8 cellular contexts compared by ENCODE assay signal in the genomic region with DNA sequence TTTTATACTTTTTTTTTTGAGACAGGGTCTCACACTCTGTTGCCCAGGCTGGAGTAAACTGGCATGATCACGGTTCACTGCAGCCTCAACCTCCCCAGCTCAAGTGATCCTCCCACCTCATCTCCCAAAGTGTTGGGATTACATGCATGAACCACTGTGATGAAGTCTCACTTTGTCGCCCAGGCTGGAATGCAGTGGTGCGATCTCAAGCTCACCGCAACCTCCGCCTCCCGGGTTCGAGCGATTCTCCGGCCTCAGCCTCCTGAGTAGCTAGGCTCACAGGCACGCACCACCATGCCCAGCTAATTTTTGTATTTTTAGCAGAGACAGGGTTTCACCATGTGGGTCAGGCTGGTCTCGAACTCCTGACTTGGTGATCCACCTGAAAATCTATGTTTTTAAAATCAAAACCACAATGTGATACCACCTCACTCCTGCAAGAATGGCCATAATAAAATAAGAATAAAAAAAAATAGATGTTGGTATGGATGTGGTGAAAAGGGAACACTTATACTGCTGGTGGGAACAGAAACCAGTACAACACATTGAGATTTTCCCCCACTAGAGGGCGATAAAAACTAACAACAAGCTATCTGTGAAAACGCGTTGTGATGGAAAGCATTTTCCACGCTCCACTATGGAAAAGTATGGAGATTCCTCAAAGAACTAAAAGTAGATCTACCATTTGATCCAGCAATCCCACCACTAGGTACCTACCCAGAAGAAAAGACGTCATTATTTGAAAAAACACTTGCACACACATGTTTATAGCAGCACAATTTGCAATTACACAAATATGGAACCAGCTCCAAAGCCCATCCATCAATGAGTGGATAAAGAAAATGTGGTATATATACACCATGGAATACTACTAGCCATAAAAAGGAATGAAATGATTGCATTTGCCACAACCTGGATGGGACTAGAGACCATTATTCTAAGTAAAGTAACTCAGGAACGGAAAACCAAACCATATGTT. TPM values are rescaled to one million over a fixed set of nuclear protein-coding genes. Genes with fewer than 3 reads are reported as not detected.
DNase-seq lines count a peak whose midpoint lies in the region; ATAC-seq, FAIRE-seq and TF ChIP-seq lines count a peak whose summit lies in the region.

No MANE protein-coding gene starts in this region.

- no peak for ATAC-seq in heart left ventricle
- no peak for ATAC-seq in right cardiac atrium
- peak; percentile 74 for ATAC-seq in K562
- ATAC-seq in HG03175 (IDR thresholded peaks at IDR 0.05; ENCODE audit: unreplicated experiment): no peak
- ATAC-seq in GM18873 (IDR thresholded peaks at IDR 0.05; ENCODE audit: low FRiP score, unreplicated experiment): no peak

- TF ChIP-seq CTCF in heart left ventricle (IDR thresholded peaks at IDR 0.05): peak; percentile 55 to 74 (median 66)
- TF ChIP-seq CTCF in K562 (IDR thresholded peaks at IDR 0.05 in 2 of 3, conservative IDR thresholded peaks at IDR 0.05 in 1 of 3; ENCODE audit: insufficient read depth in 2 of 3, low read depth in 1 of 3, low read length in 3 of 3): peak; percentile 33 to 71 (median 53); a peak in 5 of 6 replicates

- H3K9me3 ChIP-seq in heart left ventricle (no peaks in the 10 kb centered on the region), right cardiac atrium (ENCODE audit: control insufficient read depth, low read length) (no peaks in the 10 kb centered on the region), K562 (replicated peaks; ENCODE audit: control insufficient read depth, insufficient read depth, low read depth, low read length) (no peaks in the 10 kb centered on the region)

- no peak overlapping the region for H2AFZ ChIP-seq in K562 (ENCODE audit: low read depth, low read length)

- POLR2A ChIA-PET in K562 (lab: Yijun Ruan, JAX): interaction anchor here (0.6 to 0.7 kb wide), 3 partner anchors 8 to 1126 kb away, joined by 3 to 5 read pairs (median 3); no protein-coding TSS in a partner anchor

- H3K36me3 ChIP-seq in heart left ventricle (peaks cover 0 to 79% (median 62%) of the 10 kb centered on the region in 9 donors), K562 (ENCODE audit: control insufficient read depth, insufficient read depth, low read length) (peaks cover 84% of the 10 kb centered on the region)

- H4K20me1 ChIP-seq in K562 (replicated peaks; ENCODE audit: control insufficient read depth, insufficient read depth, low read length): no peaks in the 10 kb centered on the region; the same call in 1 of the 2 replicates

- H3K9ac ChIP-seq in K562 (ENCODE audit: insufficient read depth in 1 of 2, low read depth in 2 of 2, low read length in 2 of 2): no peak overlapping the region

- 65 to 72% (median 66%) methylated on average over 17 of the region's 17 CpGs for WGBS in heart left ventricle, 4 donors
- 66% methylated on average over 17 of the region's 17 CpGs for WGBS in right cardiac atrium
- 64% methylated on average over 17 of the region's 17 CpGs for WGBS in K562 (ENCODE audit: insufficient coverage, low coverage, missing lambda C conversion rate)

- no peak overlapping the region for H3K27ac ChIP-seq in heart left ventricle
- H3K27ac ChIP-seq in right cardiac atrium (ENCODE audit: low read length): no peak overlapping the region
- H3K27ac ChIP-seq in K562 (ENCODE audit: extremely low read depth, low read depth, low read length): no peak overlapping the region

- TF ChIP-seq POLR2A in heart left ventricle (IDR thresholded peaks at IDR 0.05) (no peak), K562 (conservative IDR thresholded peaks at IDR 0.05) (no peak)

- no peak for TF ChIP-seq EP300 in K562 (IDR thresholded peaks at IDR 0.05; ENCODE audit: low read length)

- H3K4me1 ChIP-seq in heart left ventricle (peaks cover 0 to 11% (median 0%) of the 10 kb centered on the region in 12 donors), right cardiac atrium (ENCODE audit: control insufficient read depth, insufficient read depth, low read length) (peaks cover 3% of the 10 kb centered on the region), K562 (replicated peaks in 1 of 2; ENCODE audit: control insufficient read depth in 2 of 2, insufficient read depth in 2 of 2, low read length in 2 of 2) (peaks cover 0 to 3% of the 10 kb centered on the region in 2 experiments; a peak in 1 of 5 replicates)

- intact Hi-C loops in heart left ventricle (cut with DNase I): loop anchor here in 3 of 10 donors (5.0 to 10.0 kb wide), 3 partner anchors 39 to 1231 kb away; no protein-coding TSS in a partner anchor
- intact Hi-C loops in right cardiac atrium (cut with DNase I): loop anchor here in 1 of 4 donors (10.0 kb wide), 1 partner anchor 101 kb away; no protein-coding TSS in a partner anchor
- intact Hi-C loops in K562 (cut with micrococcal nuclease): no loop called here

- FAIRE-seq in K562 (lab: Jason Lieb, UNC): peak; percentile 70

- no peak overlapping the region for H3K4me2 ChIP-seq in K562 (ENCODE audit: insufficient read depth, low read length)

- no peaks in the 10 kb centered on the region; the same call in 2 of the 3 replicates for H3K79me2 ChIP-seq in K562 (ENCODE audit: control insufficient read depth, insufficient read depth, low read length)

- BruUV-seq in K562 (replicated peaks; lab: Mats Ljungman, UMichigan): no TSS peak

- H3K4me3 ChIP-seq in heart left ventricle: no peak overlapping the region
- no peak overlapping the region for H3K4me3 ChIP-seq in right cardiac atrium (ENCODE audit: low read length)
- no peak overlapping the region for H3K4me3 ChIP-seq in K562

- DNase-seq in heart left ventricle (peak in 1 of 5 donors; percentile 7), right cardiac atrium (no peak), NCI-H1417 treated with DMSO at 0.1 percent for 48 hours (lab: John Stamatoyannopoulos, UW) (peak; percentile 53), K562 (ENCODE audit: extremely low read depth in 1 of 4, low spot score in 3 of 4) (peak; percentile 41 to 61 (median 46)), left kidney (ENCODE audit: low read depth, low spot score) (peak; percentile 70)
- no peak for DNase-seq in stimulated activated CD4-positive, alpha-beta T cell treated with anti-CD3 and anti-CD28 coated beads, Interleukin-15, amount 100 ng/mL, for 24 hours

- no peaks in the 10 kb centered on the region for H3K27me3 ChIP-seq in heart left ventricle
- H3K27me3 ChIP-seq in right cardiac atrium (ENCODE audit: control insufficient read depth, insufficient read depth): no peaks in the 10 kb centered on the region
- no peaks in the 10 kb centered on the region for H3K27me3 ChIP-seq in K562 (ENCODE audit: control insufficient read depth in 2 of 2, insufficient read depth in 2 of 2, low read length in 2 of 2)

- peak; percentile 26 to 60 for TF ChIP-seq RAD21 in K562 (CRISPR knock-in tag; conservative IDR thresholded peaks at IDR 0.05 in 1 of 2, IDR thresholded peaks at IDR 0.05 in 1 of 2)

- in situ Hi-C loops in K562 (cut with MboI): loop anchor here (10.0 kb wide), 1 partner anchor 1231 kb away; no protein-coding TSS in a partner anchor

- H3K9me1 ChIP-seq in K562 (ENCODE audit: control insufficient read depth, insufficient read depth, low read length): no peaks in the 10 kb centered on the region

- CTCF ChIA-PET in K562 (lab: Yijun Ruan, JAX; ENCODE audit: low intra/inter-chr PET ratio): interaction anchor here (1.4 kb wide), 1 partner anchor 1237 kb away, joined by 3 read pairs; no protein-coding TSS in a partner anchor

TF ChIP-seq in K562, 482 proteins besides CTCF, POLR2A, EP300 and RAD21 (continues in another document):
- TF ChIP-seq PKNOX1 (IDR thresholded peaks at IDR 0.05) (no peak), NELFE (IDR thresholded peaks at IDR 0.05; ENCODE audit: insufficient read depth, insufficient read length) (no peak), IRF2 (CRISPR knock-in tag; IDR thresholded peaks at IDR 0.05) (no peak)

RNA-seq across cellular contexts. Expression of gene OCA2, which starts 26.8 kb away (rescaled TPM):
- under 1 TPM in 2 of 9 donors, not detected in 7; 0.07 to 0.10 TPM for total RNA-seq in heart left ventricle
- under 1 TPM in 1 of 2 donors, not detected in 1; 0.04 TPM for polyA plus RNA-seq in heart left ventricle
- 1 to 10 TPM in 1 of 4 donors, under 1 TPM in 3; 0.45 to 1.2 (median 0.61) TPM for total RNA-seq in right cardiac atrium
- 0.29 TPM for polyA plus RNA-seq in right cardiac atrium
- 1.2 and 2.4 TPM in 2 replicates for total RNA-seq in K562 (2011; cell fraction: chromatin; rRNA removed; ENCODE audit: low replicate concordance)
- total RNA-seq in K562 (2011; cell fraction: nucleolus; rRNA removed): 1.5 and 1.6 TPM in 2 replicates
- total RNA-seq in K562 (2011; cell fraction: nucleoplasm; rRNA removed): 1.1 and 1.3 TPM in 2 replicates
- 0.09 and 0.24 TPM in 2 replicates for total RNA-seq in K562 (2014; rRNA removed)
- 0.06 and 0.36 TPM in 2 replicates for total RNA-seq in K562 (2014; rRNA removed; fragmentation: Illumina TruSeq; extraction: Trizol)
- total RNA-seq in K562 (2015; rRNA removed; fragmentation: Illumina TruSeq; extraction: Trizol): 0.14 and 0.26 TPM in 2 replicates
- 0.47 and 1.5 TPM in 2 replicates for total RNA-seq in K562 (2021)
- 0.59 and 0.61 TPM in 2 replicates for polyA plus RNA-seq in K562 (2011; rRNA removed)
- 0.27 and 0.31 TPM in 2 replicates for polyA plus RNA-seq in K562 (2011; cell fraction: cytosol; rRNA removed)
- polyA plus RNA-seq in K562 (2011; cell fraction: nucleus; rRNA removed): 1.2 and 1.4 TPM in 2 replicates
- polyA plus RNA-seq in K562 (2012): 0.33 and 0.47 TPM in 2 replicates
- 0.19 and 0.21 TPM in 2 replicates for polyA plus RNA-seq in K562 (2014; fragmentation: Illumina TruSeq; extraction: Trizol)
- under 1 TPM in 1 of 2 experiments, not detected in 1; 0.07 TPM for polyA plus RNA-seq in K562 (2014; fragmentation: Nextera tagmentation; extraction: Ambion mirVana)
- 0.13 and 0.57 TPM in 2 replicates for polyA plus RNA-seq in K562 (2014; rRNA removed)
- 0.42 and 0.63 TPM in 2 replicates for polyA minus RNA-seq in K562 (2011; rRNA and poly(A)+ RNA removed)
- polyA minus RNA-seq in K562 (2011; cell fraction: cytosol; rRNA and poly(A)+ RNA removed): not detected in 2 replicates
- polyA minus RNA-seq in K562 (2011; cell fraction: nucleus; rRNA and poly(A)+ RNA removed): 0.67 TPM in 2 replicates

Comparison
In these comparisons a context has a peak if more than half of its experiments do, and no peak if none do; other contexts are left out.
1. DNase-seq: peak in NCI-H1417 treated with DMSO at 0.1 percent for 48 hours (single experiment), K562 (4 of 4) and left kidney (single experiment); none in right cardiac atrium (0 of 3) and stimulated activated CD4-positive, alpha-beta T cell treated with anti-CD3 and anti-CD28 coated beads, Interleukin-15, amount 100 ng/mL, for 24 hours (single experiment).